ENCODE assay signal across 1 cellular context in genomic region chr11:66592457-66593302, GRCh38.
A peak's percentile ranks its signal among the peaks of the same experiment; 100 is the strongest.
TF ChIP-seq lines count a peak whose summit lies in the region.

CCDC87 (minus strand) TSS chr11:66593063; CDS start chr11:66593015, 48 bp downstream.
A gene with protein sequence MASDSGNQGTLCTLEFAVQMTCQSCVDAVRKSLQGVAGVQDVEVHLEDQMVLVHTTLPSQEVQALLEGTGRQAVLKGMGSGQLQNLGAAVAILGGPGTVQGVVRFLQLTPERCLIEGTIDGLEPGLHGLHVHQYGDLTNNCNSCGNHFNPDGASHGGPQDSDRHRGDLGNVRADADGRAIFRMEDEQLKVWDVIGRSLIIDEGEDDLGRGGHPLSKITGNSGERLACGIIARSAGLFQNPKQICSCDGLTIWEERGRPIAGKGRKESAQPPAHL (plus strand): TSS chr11:66593185. CDS start chr11:66593262, 77 bp downstream.

TF ChIP-seq in HepG2, 621 proteins besides CTCF, POLR2A, EP300 and RAD21 (continued from another document and continues in another):
- TF ChIP-seq ZHX1 (CRISPR knock-in tag; IDR thresholded peaks at IDR 0.05; ENCODE audit: low read depth) (0 out of 2 replicates have a peak, but pooled peaks have one; percentile 29), MEF2D (CRISPR knock-in tag; IDR thresholded peaks at IDR 0.05) (peak; percentile 82), BRD4 (CRISPR knock-in tag; IDR thresholded peaks at IDR 0.05) (0 out of 2 replicates have a peak, but pooled peaks have one; percentile 28), ZMYM4 (CRISPR knock-in tag; IDR thresholded peaks at IDR 0.05) (peak; percentile 69), ZNF737 (CRISPR knock-in tag; IDR thresholded peaks at IDR 0.05; ENCODE audit: borderline replicate concordance) (no peak), ZNF629 (CRISPR knock-in tag; conservative IDR thresholded peaks at IDR 0.05) (no peak; the same call in 1 of the 2 replicates), NFKBIZ (CRISPR knock-in tag; IDR thresholded peaks at IDR 0.05) (0 out of 2 replicates have a peak, but pooled peaks have one; percentile 21), ZNF558 (CRISPR knock-in tag; IDR thresholded peaks at IDR 0.05; ENCODE audit: borderline replicate concordance) (peak; percentile 60; the same call in 1 of the 2 replicates), ZNF234 (CRISPR knock-in tag; conservative IDR thresholded peaks at IDR 0.05) (peak; percentile 49; the same call in 1 of the 2 replicates), FOXA1 (IDR thresholded peaks at IDR 0.05) (no peak), FOXA1 (CRISPR knock-in tag; IDR thresholded peaks at IDR 0.05) (peak; percentile 37; the same call in 1 of the 2 replicates), KLF13 (CRISPR knock-in tag; IDR thresholded peaks at IDR 0.05) (no peak), ONECUT2 (CRISPR knock-in tag; IDR thresholded peaks at IDR 0.05) (no peak; the same call in 1 of the 2 replicates), SATB2 (CRISPR knock-in tag; IDR thresholded peaks at IDR 0.05) (no peak), SSRP1 (CRISPR knock-in tag; IDR thresholded peaks at IDR 0.05) (no peak), ZNF704 (CRISPR knock-in tag; IDR thresholded peaks at IDR 0.05; ENCODE audit: borderline replicate concordance) (peak; percentile 84; the same call in 1 of the 2 replicates), ZNF839 (CRISPR knock-in tag; IDR thresholded peaks at IDR 0.05; ENCODE audit: borderline replicate concordance) (no peak), ZNF280D (CRISPR knock-in tag; IDR thresholded peaks at IDR 0.05) (0 out of 2 replicates have a peak, but pooled peaks have one; percentile 26), ZNF33A (CRISPR knock-in tag; IDR thresholded peaks at IDR 0.05; ENCODE audit: borderline replicate concordance) (no peak), DPF2 (CRISPR knock-in tag; IDR thresholded peaks at IDR 0.05; ENCODE audit: borderline replicate concordance, low read depth) (0 out of 2 replicates have a peak, but pooled peaks have one; percentile 25), ZNF781 (CRISPR knock-in tag; IDR thresholded peaks at IDR 0.05; ENCODE audit: borderline replicate concordance, not compliant biosample characterization) (peak; percentile 17), RCOR2 (CRISPR knock-in tag; IDR thresholded peaks at IDR 0.05) (peak; percentile 85), ZFP36 (IDR thresholded peaks at IDR 0.05; ENCODE audit: borderline replicate concordance, low read depth, low read length, partially characterized antibody) (no peak), GRHL1 (CRISPR knock-in tag; conservative IDR thresholded peaks at IDR 0.05) (no peak)
- TF ChIP-seq, protein P1, sequence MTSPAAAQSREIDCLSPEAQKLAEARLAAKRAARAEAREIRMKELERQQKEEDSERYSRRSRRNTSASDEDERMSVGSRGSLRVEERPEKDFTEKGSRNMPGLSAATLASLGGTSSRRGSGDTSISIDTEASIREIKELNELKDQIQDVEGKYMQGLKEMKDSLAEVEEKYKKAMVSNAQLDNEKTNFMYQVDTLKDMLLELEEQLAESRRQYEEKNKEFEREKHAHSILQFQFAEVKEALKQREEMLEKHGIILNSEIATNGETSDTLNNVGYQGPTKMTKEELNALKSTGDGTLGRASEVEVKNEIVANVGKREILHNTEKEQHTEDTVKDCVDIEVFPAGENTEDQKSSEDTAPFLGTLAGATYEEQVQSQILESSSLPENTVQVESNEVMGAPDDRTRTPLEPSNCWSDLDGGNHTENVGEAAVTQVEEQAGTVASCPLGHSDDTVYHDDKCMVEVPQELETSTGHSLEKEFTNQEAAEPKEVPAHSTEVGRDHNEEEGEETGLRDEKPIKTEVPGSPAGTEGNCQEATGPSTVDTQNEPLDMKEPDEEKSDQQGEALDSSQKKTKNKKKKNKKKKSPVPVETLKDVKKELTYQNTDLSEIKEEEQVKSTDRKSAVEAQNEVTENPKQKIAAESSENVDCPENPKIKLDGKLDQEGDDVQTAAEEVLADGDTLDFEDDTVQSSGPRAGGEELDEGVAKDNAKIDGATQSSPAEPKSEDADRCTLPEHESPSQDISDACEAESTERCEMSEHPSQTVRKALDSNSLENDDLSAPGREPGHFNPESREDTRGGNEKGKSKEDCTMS (CRISPR knock-in tag; conservative IDR thresholded peaks at IDR 0.05) = no peak
- TF ChIP-seq, protein P2, sequence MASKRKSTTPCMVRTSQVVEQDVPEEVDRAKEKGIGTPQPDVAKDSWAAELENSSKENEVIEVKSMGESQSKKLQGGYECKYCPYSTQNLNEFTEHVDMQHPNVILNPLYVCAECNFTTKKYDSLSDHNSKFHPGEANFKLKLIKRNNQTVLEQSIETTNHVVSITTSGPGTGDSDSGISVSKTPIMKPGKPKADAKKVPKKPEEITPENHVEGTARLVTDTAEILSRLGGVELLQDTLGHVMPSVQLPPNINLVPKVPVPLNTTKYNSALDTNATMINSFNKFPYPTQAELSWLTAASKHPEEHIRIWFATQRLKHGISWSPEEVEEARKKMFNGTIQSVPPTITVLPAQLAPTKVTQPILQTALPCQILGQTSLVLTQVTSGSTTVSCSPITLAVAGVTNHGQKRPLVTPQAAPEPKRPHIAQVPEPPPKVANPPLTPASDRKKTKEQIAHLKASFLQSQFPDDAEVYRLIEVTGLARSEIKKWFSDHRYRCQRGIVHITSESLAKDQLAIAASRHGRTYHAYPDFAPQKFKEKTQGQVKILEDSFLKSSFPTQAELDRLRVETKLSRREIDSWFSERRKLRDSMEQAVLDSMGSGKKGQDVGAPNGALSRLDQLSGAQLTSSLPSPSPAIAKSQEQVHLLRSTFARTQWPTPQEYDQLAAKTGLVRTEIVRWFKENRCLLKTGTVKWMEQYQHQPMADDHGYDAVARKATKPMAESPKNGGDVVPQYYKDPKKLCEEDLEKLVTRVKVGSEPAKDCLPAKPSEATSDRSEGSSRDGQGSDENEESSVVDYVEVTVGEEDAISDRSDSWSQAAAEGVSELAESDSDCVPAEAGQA (IDR thresholded peaks at IDR 0.05; ENCODE audit: low read depth) = 0 out of 2 replicates have a peak, but pooled peaks have one; percentile 17
- TF ChIP-seq, protein P2 (CRISPR knock-in tag; IDR thresholded peaks at IDR 0.05; ENCODE audit: borderline replicate concordance) = no peak; the same call in 1 of the 2 replicates
- TF ChIP-seq, protein P3, sequence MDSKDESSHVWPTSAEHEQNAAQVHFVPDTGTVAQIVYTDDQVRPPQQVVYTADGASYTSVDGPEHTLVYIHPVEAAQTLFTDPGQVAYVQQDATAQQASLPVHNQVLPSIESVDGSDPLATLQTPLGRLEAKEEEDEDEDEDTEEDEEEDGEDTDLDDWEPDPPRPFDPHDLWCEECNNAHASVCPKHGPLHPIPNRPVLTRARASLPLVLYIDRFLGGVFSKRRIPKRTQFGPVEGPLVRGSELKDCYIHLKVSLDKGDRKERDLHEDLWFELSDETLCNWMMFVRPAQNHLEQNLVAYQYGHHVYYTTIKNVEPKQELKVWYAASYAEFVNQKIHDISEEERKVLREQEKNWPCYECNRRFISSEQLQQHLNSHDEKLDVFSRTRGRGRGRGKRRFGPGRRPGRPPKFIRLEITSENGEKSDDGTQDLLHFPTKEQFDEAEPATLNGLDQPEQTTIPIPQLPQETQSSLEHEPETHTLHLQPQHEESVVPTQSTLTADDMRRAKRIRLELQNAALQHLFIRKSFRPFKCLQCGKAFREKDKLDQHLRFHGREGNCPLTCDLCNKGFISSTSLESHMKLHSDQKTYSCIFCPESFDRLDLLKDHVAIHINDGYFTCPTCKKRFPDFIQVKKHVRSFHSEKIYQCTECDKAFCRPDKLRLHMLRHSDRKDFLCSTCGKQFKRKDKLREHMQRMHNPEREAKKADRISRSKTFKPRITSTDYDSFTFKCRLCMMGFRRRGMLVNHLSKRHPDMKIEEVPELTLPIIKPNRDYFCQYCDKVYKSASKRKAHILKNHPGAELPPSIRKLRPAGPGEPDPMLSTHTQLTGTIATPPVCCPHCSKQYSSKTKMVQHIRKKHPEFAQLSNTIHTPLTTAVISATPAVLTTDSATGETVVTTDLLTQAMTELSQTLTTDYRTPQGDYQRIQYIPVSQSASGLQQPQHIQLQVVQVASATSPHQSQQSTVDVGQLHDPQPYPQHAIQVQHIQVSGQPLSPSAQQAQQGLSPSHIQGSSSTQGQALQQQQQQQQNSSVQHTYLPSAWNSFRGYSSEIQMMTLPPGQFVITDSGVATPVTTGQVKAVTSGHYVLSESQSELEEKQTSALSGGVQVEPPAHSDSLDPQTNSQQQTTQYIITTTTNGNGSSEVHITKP (CRISPR knock-in tag; IDR thresholded peaks at IDR 0.05; ENCODE audit: low read depth) = peak; percentile 84
- TF ChIP-seq, protein P4, sequence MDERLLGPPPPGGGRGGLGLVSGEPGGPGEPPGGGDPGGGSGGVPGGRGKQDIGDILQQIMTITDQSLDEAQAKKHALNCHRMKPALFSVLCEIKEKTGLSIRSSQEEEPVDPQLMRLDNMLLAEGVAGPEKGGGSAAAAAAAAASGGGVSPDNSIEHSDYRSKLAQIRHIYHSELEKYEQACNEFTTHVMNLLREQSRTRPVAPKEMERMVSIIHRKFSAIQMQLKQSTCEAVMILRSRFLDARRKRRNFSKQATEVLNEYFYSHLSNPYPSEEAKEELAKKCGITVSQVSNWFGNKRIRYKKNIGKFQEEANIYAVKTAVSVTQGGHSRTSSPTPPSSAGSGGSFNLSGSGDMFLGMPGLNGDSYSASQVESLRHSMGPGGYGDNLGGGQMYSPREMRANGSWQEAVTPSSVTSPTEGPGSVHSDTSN (CRISPR knock-in tag; IDR thresholded peaks at IDR 0.05) = no peak
